ENCODE assay signal across 26 cellular contexts in genomic region chr3:190381356-190381940, GRCh38. TPM values are rescaled to one million over a fixed set of nuclear protein-coding genes. Genes with fewer than 3 reads are reported as not detected.
DNase-seq lines count a peak whose midpoint lies in the region; TF ChIP-seq lines count a peak whose summit lies in the region.
"Had no signal": no experiment of that assay in that cellular context is flagged by ENCODE, and none has a peak within 500 bp of the region (broad histone marks: within the 10 kb centered on the region; RNA-seq: fewer than 3 reads in every experiment).

No MANE protein-coding gene starts in this region.

- in situ Hi-C loops in ACHN (cut with HindIII; ENCODE audit: low pct_ligation_motif_present, low pct_unique_long_range_greater_than_20kb, low sequenced_read_pairs), result no loop called here

- TF ChIP-seq CTCF in AG10803 (conservative IDR thresholded peaks at IDR 0.05; ENCODE audit: low read length), result no peak
- TF ChIP-seq CTCF in epithelial cell of esophagus (IDR thresholded peaks at IDR 0.05; ENCODE audit: insufficient read depth, low read depth, low read length, missing control alignments), result no peak

- DNase-seq in AG10803 (ENCODE audit: low read depth) (peak; percentile 23), M059J (ENCODE audit: low read depth) (peak; percentile 23), epithelial cell of esophagus (ENCODE audit: low read depth) (peak; percentile 50), kidney tubule cell (ENCODE audit: low spot score) (peak; percentile 65), ACHN (no peak), NCI-H1092 treated with DMSO at 0.1 percent for 48 hours (lab: John Stamatoyannopoulos, UW) (no peak)
- no peak for DNase-seq in activated CD4-positive, alpha-beta T cell treated with anti-CD3 and anti-CD28 coated beads, Interleukin-2, amount 50 U/mL, for 1 hour
- no peak for DNase-seq in effector CD8-positive, alpha-beta T cell (lab: John Stamatoyannopoulos, UW)
- DNase-seq: activated CD4-positive, alpha-beta T cell treated with anti-CD3 and anti-CD28 coated beads, Interleukin-2, amount 50 U/mL, for 48 hours; activated CD4-positive, CD25-positive, alpha-beta regulatory T cell; activated naive CD4-positive, alpha-beta T cell treated with anti-CD3 and anti-CD28 coated beads for 36 hours; C1 segment of cervical spinal cord; Caco-2; DND-41; naive thymus-derived CD8-positive, alpha-beta T cell; NCI-H1105; NCI-H1930; NCI-H526 treated with DMSO at 0.1 percent for 48 hours; nucleus accumbens; stimulated activated naive CD8-positive, alpha-beta T cell treated with anti-CD3 and anti-CD28 coated beads, Interleukin-15, amount 100 ng/mL, for 72 hours; tibial artery had no signal

- H3K4me3 ChIP-seq in AG10803 (ENCODE audit: low read length), result no peak overlapping the region
- H3K4me3 ChIP-seq in epithelial cell of esophagus (ENCODE audit: low read length), result no peak overlapping the region
- H3K4me3 ChIP-seq: GM12878, skin epidermis, tibial artery had no signal

RNA-seq across cellular contexts. Expression of gene CLDN16, which starts 6.5 kb away (rescaled TPM):
- total RNA-seq in M059J (2014; rRNA removed; shearing (Covaris generic)), result not detected in 2 replicates
- total RNA-seq: activated naive CD4-positive, alpha-beta T cell treated with anti-CD3 and anti-CD28 coated beads for 36 hours; activated T-helper 1 cell treated with anti-CD3 and anti-CD28 coated beads, Interleukin-12 subunit alpha, Interleukin-12 subunit beta, Interleukin-2, Interleukin-4 antibody, amounts not matched to agents 30 ng/mL and 10 ng/mL and 1 ng/mL, durations not matched to agents 14 hours and 24 hours and 36 hours; LHCN-M2; naive thymus-derived CD8-positive, alpha-beta T cell; T-helper 1 cell treated with Interleukin-12 subunit alpha and Interleukin-12 subunit beta and Interleukin-4 antibody, amounts not matched to agents 30 ng/mL and 1 ng/mL, for 36 hours had no signal

RNA-seq across cellular contexts. Expression of gene CLDN1, which starts 59.2 kb away (rescaled TPM):
- 1.5 and 1.8 TPM in 2 replicates for total RNA-seq in M059J (2014; rRNA removed; shearing (Covaris generic))
- total RNA-seq: naive thymus-derived CD8-positive, alpha-beta T cell had no signal

Comparison
In these comparisons a context has a peak if more than half of its experiments do, and no peak if none do; other contexts are left out.
1. DNase-seq: peak in AG10803 (single experiment), M059J (single experiment), epithelial cell of esophagus (single experiment) and kidney tubule cell (single experiment); none in ACHN (single experiment), activated CD4-positive, alpha-beta T cell treated with anti-CD3 and anti-CD28 coated beads, Interleukin-2, amount 50 U/mL, for 1 hour (single experiment), effector CD8-positive, alpha-beta T cell (single experiment) and NCI-H1092 treated with DMSO at 0.1 percent for 48 hours (single experiment).